Comparison of ENCODE assay signal across 10 cellular contexts in genomic region chr22:19173047-19174035, GRCh38. TPM values are rescaled to one million over a fixed set of nuclear protein-coding genes. Genes with fewer than 3 reads are reported as not detected.
DNase-seq lines count a peak whose midpoint lies in the region; ATAC-seq and TF ChIP-seq lines count a peak whose summit lies in the region.
"Had no signal": no experiment of that assay in that cellular context is flagged by ENCODE, and none has a peak within 500 bp of the region (broad histone marks: within the 10 kb centered on the region; RNA-seq: fewer than 3 reads in every experiment).

No MANE protein-coding gene starts in this region.

- ATAC-seq in CD8-positive, alpha-beta T cell, result no peak
- no peak for ATAC-seq in central memory CD8-positive, alpha-beta T cell (replicated peaks; ENCODE audit: extremely low read depth, poor library complexity, severe bottlenecking)
- ATAC-seq in HG03280 (IDR thresholded peaks at IDR 0.05; ENCODE audit: unreplicated experiment) (no peak), GM18502 (IDR thresholded peaks at IDR 0.05; ENCODE audit: poor library complexity, unreplicated experiment) (no peak)
- ATAC-seq: sciatic nerve had no signal

- peaks cover 7% of the 10 kb centered on the region for H3K36me3 Mint-ChIP-seq in CD8-positive, alpha-beta T cell
- peaks cover 14% of the 10 kb centered on the region for H3K36me3 Mint-ChIP-seq in central memory CD8-positive, alpha-beta T cell (ENCODE audit: insufficient read depth)
- no peaks in the 10 kb centered on the region for H3K36me3 Mint-ChIP-seq in nephron progenitor cell (ENCODE audit: low read depth)

- CTCF ChIA-PET in CD8-positive, alpha-beta T cell (lab: Charles Lee), result interaction anchor here (0.6 to 1.8 kb wide), 4 partner anchors 24 to 304 kb away, joined by 3 to 6 read pairs (median 4); partner anchors contain the start of gene ESS2

- no peaks in the 10 kb centered on the region for H3K9me3 Mint-ChIP-seq in CD8-positive, alpha-beta T cell
- H3K9me3 Mint-ChIP-seq in central memory CD8-positive, alpha-beta T cell, result no peaks in the 10 kb centered on the region
- H3K9me3 Mint-ChIP-seq in nephron progenitor cell, result no peaks in the 10 kb centered on the region

- intact Hi-C loops in CD8-positive, alpha-beta T cell (cut with DNase I, micrococcal nuclease), result no loop called here

- peaks cover 47% of the 10 kb centered on the region for H3K4me1 Mint-ChIP-seq in CD8-positive, alpha-beta T cell (ENCODE audit: low read depth)
- H3K4me1 Mint-ChIP-seq in central memory CD8-positive, alpha-beta T cell, result peaks cover 42% of the 10 kb centered on the region
- H3K4me1 Mint-ChIP-seq in nephron progenitor cell, result peaks cover 54% of the 10 kb centered on the region

- DNase-seq in CD8-positive, alpha-beta T cell, result no peak
- no peak for DNase-seq in central memory CD8-positive, alpha-beta T cell (ENCODE audit: low spot score in 2 of 2)
- DNase-seq in nephron progenitor cell, result no peak
- DNase-seq in NAMALWA (ENCODE audit: low spot score), result no peak
- DNase-seq in HuH-7 (ENCODE audit: low spot score), result no peak

- peaks cover 25% of the 10 kb centered on the region for H3K79me2 ChIP-seq in KMS-11 (ENCODE audit: insufficient read depth, low read depth)

- no peaks in the 10 kb centered on the region for H4K20me1 ChIP-seq in KMS-11 (ENCODE audit: insufficient read depth)

- H3K36me3 ChIP-seq in CD8-positive, alpha-beta T cell (ENCODE audit: insufficient read depth, low read length), result no peaks in the 10 kb centered on the region
- no peaks in the 10 kb centered on the region for H3K36me3 ChIP-seq in KMS-11 (ENCODE audit: insufficient read depth)

- peak overlapping the region; percentile 72; the same call in 1 of the 2 replicates for H3K4me2 ChIP-seq in KMS-11

- peak overlapping the region; percentile 93 for H3K4me3 Mint-ChIP-seq in CD8-positive, alpha-beta T cell
- peak overlapping the region; percentile 89 for H3K4me3 Mint-ChIP-seq in central memory CD8-positive, alpha-beta T cell
- H3K4me3 Mint-ChIP-seq in nephron progenitor cell, result peak overlapping the region; percentile 94

- H3K4me3 ChIP-seq in CD8-positive, alpha-beta T cell (ENCODE audit: low read depth, low read length), result no peak overlapping the region
- H3K4me3 ChIP-seq in KMS-11 (IDR thresholded peaks at IDR 0.05; ENCODE audit: insufficient read depth, low read depth, low read length), result no peak overlapping the region

- H3K4me1 ChIP-seq in CD8-positive, alpha-beta T cell (ENCODE audit: insufficient read depth, low read length), result peaks cover 37% of the 10 kb centered on the region
- H3K4me1 ChIP-seq in KMS-11 (ENCODE audit: low read depth, poor library complexity, severe bottlenecking), result peaks cover 25% of the 10 kb centered on the region

- H3K9me3 ChIP-seq in CD8-positive, alpha-beta T cell (ENCODE audit: low read length), result no peaks in the 10 kb centered on the region

- POLR2A ChIA-PET in CD8-positive, alpha-beta T cell (lab: Charles Lee), result no interaction called here

- no peak overlapping the region; the same call in 1 of the 2 replicates for H3K9ac ChIP-seq in KMS-11

- H3K27me3 Mint-ChIP-seq in CD8-positive, alpha-beta T cell (ENCODE audit: low read depth), result peaks cover 15% of the 10 kb centered on the region
- H3K27me3 Mint-ChIP-seq in central memory CD8-positive, alpha-beta T cell, result peaks cover 22% of the 10 kb centered on the region
- peaks cover 31% of the 10 kb centered on the region for H3K27me3 Mint-ChIP-seq in nephron progenitor cell (ENCODE audit: low read depth, poor library complexity)

- no peak for TF ChIP-seq CTCF in CD8-positive, alpha-beta T cell (IDR thresholded peaks at IDR 0.05)
- TF ChIP-seq CTCF in KMS-11 (conservative IDR thresholded peaks at IDR 0.05; ENCODE audit: low read depth, low read length) (no peak), nephron progenitor cell (IDR thresholded peaks at IDR 0.05) (no peak)

- H3K27ac ChIP-seq in CD8-positive, alpha-beta T cell (ENCODE audit: low read depth, low read length), result no peak overlapping the region
- no peak overlapping the region for H3K27ac ChIP-seq in KMS-11

- H2AFZ ChIP-seq in KMS-11 (ENCODE audit: low read depth), result no peak overlapping the region

- peak overlapping the region; percentile 92 for H3K27ac Mint-ChIP-seq in CD8-positive, alpha-beta T cell
- H3K27ac Mint-ChIP-seq in central memory CD8-positive, alpha-beta T cell (ENCODE audit: low read depth), result peak overlapping the region; percentile 91
- H3K27ac Mint-ChIP-seq in nephron progenitor cell, result peak overlapping the region; percentile 97

- peaks cover 8% of the 10 kb centered on the region for H3K27me3 ChIP-seq in CD8-positive, alpha-beta T cell (ENCODE audit: insufficient read depth, low read length)
- no peaks in the 10 kb centered on the region; the same call in 1 of the 2 replicates for H3K27me3 ChIP-seq in KMS-11 (ENCODE audit: insufficient read depth, low read depth)

RNA-seq across cellular contexts. Expression of gene SLC25A1, which starts 5.2 kb away (rescaled TPM):
- total RNA-seq in CD8-positive, alpha-beta T cell, result 10 to 100 TPM; 14.5 to 15.9 TPM

RNA-seq across cellular contexts. Expression of gene GSC2, which starts 23.2 kb away (rescaled TPM):
- not detected for total RNA-seq in CD8-positive, alpha-beta T cell
- total RNA-seq: sciatic nerve, SK-MEL-5 had no signal

RNA-seq across cellular contexts. Expression of gene ESS2, which starts 28.9 kb away (rescaled TPM):
- 10 to 100 TPM; 62.5 to 65.5 TPM for total RNA-seq in CD8-positive, alpha-beta T cell

RNA-seq across cellular contexts. Expression of gene TSSK2, which starts 42.2 kb away (rescaled TPM):
- total RNA-seq in CD8-positive, alpha-beta T cell, result under 1 TPM; 0.25 to 0.27 TPM
- total RNA-seq: sciatic nerve, SK-MEL-5 had no signal

RNA-seq across cellular contexts. Expression of gene DGCR2, which starts 51.1 kb away (rescaled TPM):
- 10 to 100 TPM; 29.6 to 32.4 TPM for total RNA-seq in CD8-positive, alpha-beta T cell
